ENCODE assay signal across 22 cellular contexts in the genomic region with DNA sequence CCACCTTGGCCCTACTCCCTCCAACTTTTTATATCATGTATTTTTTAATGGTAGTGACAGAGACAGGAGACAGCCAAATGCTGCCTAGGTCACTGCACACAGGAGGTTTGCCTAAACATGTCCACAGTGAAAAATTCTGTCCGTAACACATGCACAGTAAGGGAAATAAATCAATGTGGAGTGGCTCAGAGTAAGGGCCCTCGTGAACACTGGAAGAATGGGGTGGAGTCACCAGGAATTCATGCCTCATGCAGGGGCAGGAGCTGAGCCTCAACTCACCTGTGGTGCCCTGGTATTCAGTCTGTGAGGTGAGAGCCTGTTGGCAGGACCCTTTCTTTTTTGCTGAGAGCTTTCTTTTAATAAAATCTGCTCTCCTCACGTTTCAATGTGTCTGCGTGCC.
DNase-seq lines count a peak whose midpoint lies in the region; ATAC-seq and TF ChIP-seq lines count a peak whose summit lies in the region.
"Had no signal": no experiment of that assay in that cellular context is flagged by ENCODE, and none has a peak within 500 bp of the region (broad histone marks: within the 10 kb centered on the region; RNA-seq: fewer than 3 reads in every experiment).

No MANE protein-coding gene starts in this region.

- H3K4me3 ChIP-seq in epithelial cell of esophagus (ENCODE audit: low read length) (no peak overlapping the region), esophagus squamous epithelium (no peak overlapping the region), left lung (no peak overlapping the region), ascending aorta (no peak overlapping the region), MG63 (no peak overlapping the region)

- H3K9me3 ChIP-seq in esophagus squamous epithelium (no peaks in the 10 kb centered on the region), left lung (peaks cover 0 to 19% of the 10 kb centered on the region in 2 donors), ascending aorta (peaks cover 0 to under 1% of the 10 kb centered on the region in 2 donors), MG63 (no peaks in the 10 kb centered on the region)
- H3K9me3 ChIP-seq: BE2C, Caco-2 had no signal

- peaks cover 11% of the 10 kb centered on the region for H3K9me3 Mint-ChIP-seq in type B pancreatic cell

- no peaks in the 10 kb centered on the region for H3K4me1 Mint-ChIP-seq in type B pancreatic cell (ENCODE audit: unreplicated experiment)
- H3K4me1 Mint-ChIP-seq: CD4-positive, CD25-positive, alpha-beta regulatory T cell; CD8-positive, alpha-beta memory T cell; IgD-negative memory B cell had no signal

- peaks cover 5 to 17% (median 10%) of the 10 kb centered on the region in 3 donors for H3K4me1 ChIP-seq in esophagus squamous epithelium
- H3K4me1 ChIP-seq in left lung = no peaks in the 10 kb centered on the region
- H3K4me1 ChIP-seq in ascending aorta = no peaks in the 10 kb centered on the region
- H3K4me1 ChIP-seq: BE2C, Caco-2 had no signal

- TF ChIP-seq POLR2A in esophagus squamous epithelium (IDR thresholded peaks at IDR 0.05) = no peak

- H3K36me3 ChIP-seq in esophagus squamous epithelium = no peaks in the 10 kb centered on the region
- H3K36me3 ChIP-seq in left lung = no peaks in the 10 kb centered on the region
- H3K36me3 ChIP-seq in ascending aorta = no peaks in the 10 kb centered on the region
- no peaks in the 10 kb centered on the region for H3K36me3 ChIP-seq in MG63
- H3K36me3 ChIP-seq: BE2C had no signal

- intact Hi-C loops in esophagus squamous epithelium (cut with DNase I) = no loop called here
- intact Hi-C loops in left lung (cut with DNase I) = no loop called here
- intact Hi-C loops in left colon (cut with DNase I, micrococcal nuclease) = no loop called here
- intact Hi-C loops in ascending aorta (cut with DNase I) = no loop called here

- H3K27ac Mint-ChIP-seq in type B pancreatic cell = peak overlapping the region; percentile 86
- H3K27ac Mint-ChIP-seq: CD4-positive, CD25-positive, alpha-beta regulatory T cell; HFFc6; IgD-negative memory B cell had no signal

- H3K36me3 Mint-ChIP-seq in type B pancreatic cell = no peaks in the 10 kb centered on the region
- H3K36me3 Mint-ChIP-seq: CD4-positive, CD25-positive, alpha-beta regulatory T cell; CD8-positive, alpha-beta memory T cell; IgD-negative memory B cell had no signal

- no peak for TF ChIP-seq CTCF in epithelial cell of esophagus (IDR thresholded peaks at IDR 0.05; ENCODE audit: insufficient read depth, low read depth, low read length, missing control alignments)
- TF ChIP-seq CTCF in esophagus squamous epithelium (IDR thresholded peaks at IDR 0.05) = no peak
- TF ChIP-seq CTCF in left lung (IDR thresholded peaks at IDR 0.05) = no peak
- no peak for TF ChIP-seq CTCF in type B pancreatic cell (conservative IDR thresholded peaks at IDR 0.05)
- TF ChIP-seq CTCF in ascending aorta (IDR thresholded peaks at IDR 0.05) = no peak

- H3K27ac ChIP-seq in esophagus squamous epithelium = peak overlapping the region in 3 of 4 donors; percentile 35 to 55 (median 44)
- no peak overlapping the region for H3K27ac ChIP-seq in left lung
- no peak overlapping the region for H3K27ac ChIP-seq in ascending aorta

- WGBS in esophagus squamous epithelium, 2 donors = 46 to 62% methylated on average over 3 to 4 of the region's 4 CpGs

- DNase-seq in epithelial cell of esophagus (ENCODE audit: low read depth) (peak; percentile 54), esophagus squamous epithelium (lab: John Stamatoyannopoulos, UW) (no peak), left lung (no peak), type B pancreatic cell (ENCODE audit: extremely low spot score, unreplicated experiment) (no peak), left colon (no peak), cortex of kidney (lab: John Stamatoyannopoulos, UW) (no peak), ascending aorta (ENCODE audit: low spot score in 2 of 2) (no peak), MG63 (no peak)
- DNase-seq: ACHN; BE2C; C1 segment of cervical spinal cord; Caco-2; CD4-positive, CD25-positive, alpha-beta regulatory T cell; CD8-positive, alpha-beta memory T cell; DMS153; DMS79; GDM1; GOT3; HFFc6 had no signal

- no peaks in the 10 kb centered on the region for H3K27me3 Mint-ChIP-seq in type B pancreatic cell
- H3K27me3 Mint-ChIP-seq: CD4-positive, CD25-positive, alpha-beta regulatory T cell; CD8-positive, alpha-beta memory T cell had no signal

- H3K27me3 ChIP-seq in esophagus squamous epithelium (no peaks in the 10 kb centered on the region), left lung (no peaks in the 10 kb centered on the region), ascending aorta (no peaks in the 10 kb centered on the region), MG63 (no peaks in the 10 kb centered on the region)
- H3K27me3 ChIP-seq: BE2C had no signal

- no peak overlapping the region for H3K4me3 Mint-ChIP-seq in type B pancreatic cell
- H3K4me3 Mint-ChIP-seq: CD4-positive, CD25-positive, alpha-beta regulatory T cell; CD8-positive, alpha-beta memory T cell; HFFc6; IgD-negative memory B cell had no signal

- ATAC-seq in left lung = peak; percentile 91
- no peak for ATAC-seq in left colon
- ATAC-seq: HCT116, HepG2 had no signal

Comparison
In these comparisons a context has a peak if more than half of its experiments do, and no peak if none do; other contexts are left out.
1. H3K27ac ChIP-seq: peak in esophagus squamous epithelium (3 of 4); none in left lung (0 of 2) and ascending aorta (0 of 2).